1 cellular context compared by ENCODE assay signal in genomic region chr12:26666286-26666685, GRCh38.
TF ChIP-seq lines count a peak whose summit lies in the region.

No MANE protein-coding gene starts in this region.

TF ChIP-seq in WTC11, 78 proteins besides CTCF, POLR2A, EP300 and RAD21 (continued from another document):
- TF ChIP-seq, protein P1, sequence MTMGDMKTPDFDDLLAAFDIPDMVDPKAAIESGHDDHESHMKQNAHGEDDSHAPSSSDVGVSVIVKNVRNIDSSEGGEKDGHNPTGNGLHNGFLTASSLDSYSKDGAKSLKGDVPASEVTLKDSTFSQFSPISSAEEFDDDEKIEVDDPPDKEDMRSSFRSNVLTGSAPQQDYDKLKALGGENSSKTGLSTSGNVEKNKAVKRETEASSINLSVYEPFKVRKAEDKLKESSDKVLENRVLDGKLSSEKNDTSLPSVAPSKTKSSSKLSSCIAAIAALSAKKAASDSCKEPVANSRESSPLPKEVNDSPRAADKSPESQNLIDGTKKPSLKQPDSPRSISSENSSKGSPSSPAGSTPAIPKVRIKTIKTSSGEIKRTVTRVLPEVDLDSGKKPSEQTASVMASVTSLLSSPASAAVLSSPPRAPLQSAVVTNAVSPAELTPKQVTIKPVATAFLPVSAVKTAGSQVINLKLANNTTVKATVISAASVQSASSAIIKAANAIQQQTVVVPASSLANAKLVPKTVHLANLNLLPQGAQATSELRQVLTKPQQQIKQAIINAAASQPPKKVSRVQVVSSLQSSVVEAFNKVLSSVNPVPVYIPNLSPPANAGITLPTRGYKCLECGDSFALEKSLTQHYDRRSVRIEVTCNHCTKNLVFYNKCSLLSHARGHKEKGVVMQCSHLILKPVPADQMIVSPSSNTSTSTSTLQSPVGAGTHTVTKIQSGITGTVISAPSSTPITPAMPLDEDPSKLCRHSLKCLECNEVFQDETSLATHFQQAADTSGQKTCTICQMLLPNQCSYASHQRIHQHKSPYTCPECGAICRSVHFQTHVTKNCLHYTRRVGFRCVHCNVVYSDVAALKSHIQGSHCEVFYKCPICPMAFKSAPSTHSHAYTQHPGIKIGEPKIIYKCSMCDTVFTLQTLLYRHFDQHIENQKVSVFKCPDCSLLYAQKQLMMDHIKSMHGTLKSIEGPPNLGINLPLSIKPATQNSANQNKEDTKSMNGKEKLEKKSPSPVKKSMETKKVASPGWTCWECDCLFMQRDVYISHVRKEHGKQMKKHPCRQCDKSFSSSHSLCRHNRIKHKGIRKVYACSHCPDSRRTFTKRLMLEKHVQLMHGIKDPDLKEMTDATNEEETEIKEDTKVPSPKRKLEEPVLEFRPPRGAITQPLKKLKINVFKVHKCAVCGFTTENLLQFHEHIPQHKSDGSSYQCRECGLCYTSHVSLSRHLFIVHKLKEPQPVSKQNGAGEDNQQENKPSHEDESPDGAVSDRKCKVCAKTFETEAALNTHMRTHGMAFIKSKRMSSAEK (CRISPR knock-in tag; IDR thresholded peaks at IDR 0.05; ENCODE audit: borderline replicate concordance) = no peak
- TF ChIP-seq ATF6 (CRISPR knock-in tag; IDR thresholded peaks at IDR 0.05) = no peak
- TF ChIP-seq, protein P2, sequence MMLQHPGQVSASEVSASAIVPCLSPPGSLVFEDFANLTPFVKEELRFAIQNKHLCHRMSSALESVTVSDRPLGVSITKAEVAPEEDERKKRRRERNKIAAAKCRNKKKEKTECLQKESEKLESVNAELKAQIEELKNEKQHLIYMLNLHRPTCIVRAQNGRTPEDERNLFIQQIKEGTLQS (CRISPR knock-in tag; conservative IDR thresholded peaks at IDR 0.05) = no peak
- TF ChIP-seq, protein P3, sequence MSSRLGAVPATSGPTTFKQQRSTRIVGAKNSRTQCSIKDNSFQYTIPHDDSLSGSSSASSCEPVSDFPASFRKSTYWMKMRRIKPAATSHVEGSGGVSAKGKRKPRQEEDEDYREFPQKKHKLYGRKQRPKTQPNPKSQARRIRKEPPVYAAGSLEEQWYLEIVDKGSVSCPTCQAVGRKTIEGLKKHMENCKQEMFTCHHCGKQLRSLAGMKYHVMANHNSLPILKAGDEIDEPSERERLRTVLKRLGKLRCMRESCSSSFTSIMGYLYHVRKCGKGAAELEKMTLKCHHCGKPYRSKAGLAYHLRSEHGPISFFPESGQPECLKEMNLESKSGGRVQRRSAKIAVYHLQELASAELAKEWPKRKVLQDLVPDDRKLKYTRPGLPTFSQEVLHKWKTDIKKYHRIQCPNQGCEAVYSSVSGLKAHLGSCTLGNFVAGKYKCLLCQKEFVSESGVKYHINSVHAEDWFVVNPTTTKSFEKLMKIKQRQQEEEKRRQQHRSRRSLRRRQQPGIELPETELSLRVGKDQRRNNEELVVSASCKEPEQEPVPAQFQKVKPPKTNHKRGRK (CRISPR knock-in tag; IDR thresholded peaks at IDR 0.05; ENCODE audit: borderline replicate concordance) = no peak
- TF ChIP-seq, protein P4, sequence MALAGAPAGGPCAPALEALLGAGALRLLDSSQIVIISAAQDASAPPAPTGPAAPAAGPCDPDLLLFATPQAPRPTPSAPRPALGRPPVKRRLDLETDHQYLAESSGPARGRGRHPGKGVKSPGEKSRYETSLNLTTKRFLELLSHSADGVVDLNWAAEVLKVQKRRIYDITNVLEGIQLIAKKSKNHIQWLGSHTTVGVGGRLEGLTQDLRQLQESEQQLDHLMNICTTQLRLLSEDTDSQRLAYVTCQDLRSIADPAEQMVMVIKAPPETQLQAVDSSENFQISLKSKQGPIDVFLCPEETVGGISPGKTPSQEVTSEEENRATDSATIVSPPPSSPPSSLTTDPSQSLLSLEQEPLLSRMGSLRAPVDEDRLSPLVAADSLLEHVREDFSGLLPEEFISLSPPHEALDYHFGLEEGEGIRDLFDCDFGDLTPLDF (CRISPR knock-in tag; IDR thresholded peaks at IDR 0.05) = no peak
- TF ChIP-seq FOXJ3 (CRISPR knock-in tag; IDR thresholded peaks at IDR 0.05; ENCODE audit: borderline replicate concordance) = no peak
- no peak for TF ChIP-seq NFYB (CRISPR knock-in tag; conservative IDR thresholded peaks at IDR 0.05; ENCODE audit: low read depth)
- TF ChIP-seq ZNF121 (CRISPR knock-in tag; IDR thresholded peaks at IDR 0.05) = no peak
- TF ChIP-seq, protein P5, sequence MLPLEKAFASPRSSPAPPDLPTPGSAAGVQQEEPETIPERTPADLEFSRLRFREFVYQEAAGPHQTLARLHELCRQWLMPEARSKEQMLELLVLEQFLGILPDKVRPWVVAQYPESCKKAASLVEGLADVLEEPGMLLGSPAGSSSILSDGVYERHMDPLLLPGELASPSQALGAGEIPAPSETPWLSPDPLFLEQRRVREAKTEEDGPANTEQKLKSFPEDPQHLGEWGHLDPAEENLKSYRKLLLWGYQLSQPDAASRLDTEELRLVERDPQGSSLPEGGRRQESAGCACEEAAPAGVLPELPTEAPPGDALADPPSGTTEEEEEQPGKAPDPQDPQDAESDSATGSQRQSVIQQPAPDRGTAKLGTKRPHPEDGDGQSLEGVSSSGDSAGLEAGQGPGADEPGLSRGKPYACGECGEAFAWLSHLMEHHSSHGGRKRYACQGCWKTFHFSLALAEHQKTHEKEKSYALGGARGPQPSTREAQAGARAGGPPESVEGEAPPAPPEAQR (CRISPR knock-in tag; IDR thresholded peaks at IDR 0.05) = no peak
- TF ChIP-seq ZNF232 (CRISPR knock-in tag; IDR thresholded peaks at IDR 0.05) = no peak
- TF ChIP-seq, protein P6, sequence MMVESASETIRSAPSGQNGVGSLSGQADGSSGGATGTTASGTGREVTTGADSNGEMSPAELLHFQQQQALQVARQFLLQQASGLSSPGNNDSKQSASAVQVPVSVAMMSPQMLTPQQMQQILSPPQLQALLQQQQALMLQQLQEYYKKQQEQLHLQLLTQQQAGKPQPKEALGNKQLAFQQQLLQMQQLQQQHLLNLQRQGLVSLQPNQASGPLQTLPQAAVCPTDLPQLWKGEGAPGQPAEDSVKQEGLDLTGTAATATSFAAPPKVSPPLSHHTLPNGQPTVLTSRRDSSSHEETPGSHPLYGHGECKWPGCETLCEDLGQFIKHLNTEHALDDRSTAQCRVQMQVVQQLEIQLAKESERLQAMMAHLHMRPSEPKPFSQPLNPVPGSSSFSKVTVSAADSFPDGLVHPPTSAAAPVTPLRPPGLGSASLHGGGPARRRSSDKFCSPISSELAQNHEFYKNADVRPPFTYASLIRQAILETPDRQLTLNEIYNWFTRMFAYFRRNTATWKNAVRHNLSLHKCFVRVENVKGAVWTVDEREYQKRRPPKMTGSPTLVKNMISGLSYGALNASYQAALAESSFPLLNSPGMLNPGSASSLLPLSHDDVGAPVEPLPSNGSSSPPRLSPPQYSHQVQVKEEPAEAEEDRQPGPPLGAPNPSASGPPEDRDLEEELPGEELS (CRISPR knock-in tag; IDR thresholded peaks at IDR 0.05) = no peak
